Comparison of ENCODE assay signal across 12 cellular contexts in genomic region chr20:21105429-21106170, GRCh38. TPM values are rescaled to one million over a fixed set of nuclear protein-coding genes. Genes with fewer than 3 reads are reported as not detected.
DNase-seq lines count a peak whose midpoint lies in the region; ATAC-seq, FAIRE-seq and TF ChIP-seq lines count a peak whose summit lies in the region.
"Had no signal": no experiment of that assay in that cellular context is flagged by ENCODE, and none has a peak within 500 bp of the region (broad histone marks: within the 10 kb centered on the region; RNA-seq: fewer than 3 reads in every experiment).

No MANE protein-coding gene starts in this region.

- intact Hi-C loops in breast epithelium (cut with DNase I; ENCODE audit: low total_unique reads), result no loop called here
- intact Hi-C loops in MCF 10A (cut with micrococcal nuclease), result no loop called here
- intact Hi-C loops in kidney (cut with DNase I), result no loop called here

- no peak for TF ChIP-seq POLR2A in breast epithelium (IDR thresholded peaks at IDR 0.05)

- no peaks in the 10 kb centered on the region for H3K4me1 Mint-ChIP-seq in MCF 10A (ENCODE audit: insufficient read depth, unreplicated experiment)

- CTCF ChIA-PET in MCF 10A (lab: Yijun Ruan, JAX), result interaction anchor here (1.3 kb wide), 1 partner anchor 10 kb away, joined by 4 read pairs; no protein-coding TSS in a partner anchor

- POLR2A ChIA-PET in MCF 10A (lab: Yijun Ruan, JAX), result no interaction called here

- no peaks in the 10 kb centered on the region for H3K36me3 Mint-ChIP-seq in MCF 10A (ENCODE audit: insufficient read depth, unreplicated experiment)
- H3K36me3 Mint-ChIP-seq: CD4-positive, CD25-positive, alpha-beta regulatory T cell had no signal

- TF ChIP-seq CTCF in breast epithelium (IDR thresholded peaks at IDR 0.05) (no peak), MCF 10A (IDR thresholded peaks at IDR 0.05; ENCODE audit: unreplicated experiment) (no peak), WERI-Rb-1 (IDR thresholded peaks at IDR 0.05; ENCODE audit: low read depth, low read length) (no peak), kidney (IDR thresholded peaks at IDR 0.05; ENCODE audit: borderline replicate concordance, extremely low read depth, insufficient read depth) (no peak), thoracic aorta (IDR thresholded peaks at IDR 0.05) (no peak)

- no peak overlapping the region for H3K9ac ChIP-seq in kidney (ENCODE audit: low read length in 2 of 2)

- H3K9me3 Mint-ChIP-seq in MCF 10A (ENCODE audit: unreplicated experiment), result no peaks in the 10 kb centered on the region

- H3K27me3 ChIP-seq in breast epithelium (peaks cover 9 to 73% of the 10 kb centered on the region in 2 donors), WERI-Rb-1 (ENCODE audit: insufficient read depth, low read depth, severe bottlenecking) (peaks cover 83% of the 10 kb centered on the region), thoracic aorta (replicated peaks; ENCODE audit: insufficient read depth) (peaks cover 19% of the 10 kb centered on the region)

- H3K9me3 ChIP-seq in breast epithelium (no peaks in the 10 kb centered on the region), WERI-Rb-1 (ENCODE audit: severe bottlenecking) (peaks cover 6% of the 10 kb centered on the region), kidney (ENCODE audit: control insufficient read depth in 1 of 2, low read length in 2 of 2) (no peaks in the 10 kb centered on the region), thoracic aorta (no peaks in the 10 kb centered on the region)

- no peak overlapping the region for H3K27ac Mint-ChIP-seq in MCF 10A (ENCODE audit: low read depth, unreplicated experiment)
- H3K27ac Mint-ChIP-seq: CD4-positive, CD25-positive, alpha-beta regulatory T cell had no signal

- no TSS peak for BruUV-seq in MCF 10A (replicated peaks; lab: Mats Ljungman, UMichigan)

- FAIRE-seq in kidney (lab: Jason Lieb, UNC), result no peak

- H3K27me3 Mint-ChIP-seq in MCF 10A (ENCODE audit: insufficient read depth, unreplicated experiment), result peaks cover 11% of the 10 kb centered on the region

- H3K27ac ChIP-seq in breast epithelium, result no peak overlapping the region
- no peak overlapping the region for H3K27ac ChIP-seq in WERI-Rb-1
- H3K27ac ChIP-seq in kidney (ENCODE audit: low read depth in 2 of 2, low read length in 2 of 2), result no peak overlapping the region
- H3K27ac ChIP-seq in thoracic aorta, result no peak overlapping the region

- ATAC-seq in thoracic aorta (ENCODE audit: insufficient number of reproducible peaks, low FRiP score, low read depth) (no peak), HG03442 (IDR thresholded peaks at IDR 0.05; ENCODE audit: unreplicated experiment) (no peak)
- ATAC-seq: PC-3 had no signal

- H3K36me3 ChIP-seq in breast epithelium (no peaks in the 10 kb centered on the region), WERI-Rb-1 (no peaks in the 10 kb centered on the region), kidney (ENCODE audit: control insufficient read depth in 1 of 2, insufficient read depth in 2 of 2, low read length in 2 of 2) (no peaks in the 10 kb centered on the region), thoracic aorta (no peaks in the 10 kb centered on the region)

- no peak overlapping the region for H3K4me3 Mint-ChIP-seq in MCF 10A (ENCODE audit: unreplicated experiment)

- H3K4me1 ChIP-seq in breast epithelium (peaks cover 0 to 17% of the 10 kb centered on the region in 2 donors), kidney (ENCODE audit: control insufficient read depth in 1 of 2, insufficient read depth in 1 of 2, low read depth in 1 of 2, low read length in 2 of 2) (peaks cover 0 to 14% of the 10 kb centered on the region in 2 donors), thoracic aorta (ENCODE audit: control insufficient read depth in 1 of 2, low read depth in 2 of 2) (peaks cover 23 to 39% of the 10 kb centered on the region in 2 donors)

- H3K4me3 ChIP-seq in breast epithelium (peak overlapping the region; percentile 14 to 53 (median 23)), WERI-Rb-1 (ENCODE audit: low read depth, low read length) (peak overlapping the region; percentile 16), kidney (ENCODE audit: low read length in 2 of 2) (no peak overlapping the region), thoracic aorta (peak overlapping the region; percentile 37)

- no peak for DNase-seq in breast epithelium (ENCODE audit: low spot score in 2 of 2)
- DNase-seq in MCF 10A (ENCODE audit: unreplicated experiment), result no peak
- no peak for DNase-seq in WERI-Rb-1
- DNase-seq in kidney, result peak; percentile 69
- DNase-seq in thoracic aorta (ENCODE audit: low spot score), result no peak
- DNase-seq in NCI-H1105 (lab: John Stamatoyannopoulos, UW), result no peak
- DNase-seq in HuH-7.5 (ENCODE audit: low spot score), result no peak
- DNase-seq: CD4-positive, CD25-positive, alpha-beta regulatory T cell; MV-4-11; PC-3 had no signal

RNA-seq across cellular contexts. Expression of gene LINC00237, which starts 0.6 kb away (rescaled TPM):
- total RNA-seq in breast epithelium (not detected), MCF 10A (2022) (not detected in 2 replicates), kidney (not detected), thoracic aorta (not detected)
- polyA plus RNA-seq in kidney (ENCODE audit: insufficient read depth, low read depth, low replicate concordance), result not detected
- total RNA-seq: CD4-positive, CD25-positive, alpha-beta regulatory T cell; PC-3; subcutaneous adipose tissue had no signal

RNA-seq across cellular contexts. Expression of gene KIZ, which starts 20.3 kb away (rescaled TPM):
- total RNA-seq in breast epithelium (10 to 100 TPM; 29.8 to 46.2 (median 45.9) TPM), MCF 10A (2022) (47.2 and 56.1 TPM in 2 replicates), kidney (21.8 TPM), thoracic aorta (10 to 100 TPM; 14.4 to 67.3 TPM)
- 17.3 TPM for polyA plus RNA-seq in kidney (ENCODE audit: insufficient read depth, low read depth, low replicate concordance)

Comparison
In these comparisons a context has a peak if more than half of its experiments do, and no peak if none do; other contexts are left out.
1. H3K4me3 ChIP-seq: peak in breast epithelium (3 of 3), WERI-Rb-1 (single experiment) and thoracic aorta (single experiment); none in kidney (0 of 2).